In genomic region chr12:101698782-101699347, GRCh38 we compare ENCODE assay signal across 8 cellular contexts. TPM values are rescaled to one million over a fixed set of nuclear protein-coding genes. Genes with fewer than 3 reads are reported as not detected.
A peak's percentile ranks its signal among the peaks of the same experiment; 100 is the strongest.
DNase-seq lines count a peak whose midpoint lies in the region; ATAC-seq, FAIRE-seq and TF ChIP-seq lines count a peak whose summit lies in the region.

No MANE protein-coding gene starts in this region.

- intact Hi-C loops in ascending aorta (cut with DNase I): loop anchor here (5.0 kb wide), 4 partner anchors 82 to 1432 kb away; partner anchors contain the start of genes ARL1, DEPDC4, DRAM1 and SCYL2

- H3K27me3 Mint-ChIP-seq in CD4-positive, CD25-positive, alpha-beta regulatory T cell: peaks cover 32% of the 10 kb centered on the region
- no peaks in the 10 kb centered on the region for H3K27me3 Mint-ChIP-seq in stimulated activated naive CD8-positive, alpha-beta T cell treated with anti-CD3 and anti-CD28 coated beads, Interleukin-15, amount 100 ng/mL, for 72 hours

- TF ChIP-seq CTCF in ascending aorta (IDR thresholded peaks at IDR 0.05): no peak

- peak overlapping the region; percentile 77 for H3K4me3 ChIP-seq in CD4-positive, CD25-positive, alpha-beta regulatory T cell (ENCODE audit: low read depth, low read length)
- peak overlapping the region; percentile 92 to 99 for H3K4me3 ChIP-seq in ascending aorta

- ATAC-seq in CD4-positive, CD25-positive, alpha-beta regulatory T cell (ENCODE audit: low read depth in 2 of 2): no peak
- no peak for ATAC-seq in stimulated activated naive CD8-positive, alpha-beta T cell treated with anti-CD3 and anti-CD28 coated beads, Interleukin-15, amount 100 ng/mL, for 72 hours

- H3K4me1 ChIP-seq in CD4-positive, CD25-positive, alpha-beta regulatory T cell (ENCODE audit: control insufficient read depth, insufficient read depth, low read length, poor library complexity, severe bottlenecking): peaks cover 5% of the 10 kb centered on the region
- H3K4me1 ChIP-seq in ascending aorta: peaks cover 6 to 18% of the 10 kb centered on the region in 2 donors

- H3K27ac Mint-ChIP-seq in CD4-positive, CD25-positive, alpha-beta regulatory T cell: peak overlapping the region; percentile 76 to 88 (median 88)
- peak overlapping the region; percentile 86 to 93 for H3K27ac Mint-ChIP-seq in stimulated activated naive CD8-positive, alpha-beta T cell treated with anti-CD3 and anti-CD28 coated beads, Interleukin-15, amount 100 ng/mL, for 72 hours

- H3K27ac ChIP-seq in CD4-positive, CD25-positive, alpha-beta regulatory T cell (ENCODE audit: insufficient read depth, low read length, poor library complexity, severe bottlenecking): no peak overlapping the region
- H3K27ac ChIP-seq in ascending aorta: peak overlapping the region; percentile 77 to 98

- no peaks in the 10 kb centered on the region for H3K27me3 ChIP-seq in CD4-positive, CD25-positive, alpha-beta regulatory T cell (ENCODE audit: control insufficient read depth, insufficient read depth, low read length)
- no peaks in the 10 kb centered on the region for H3K27me3 ChIP-seq in ascending aorta

- H3K4me3 Mint-ChIP-seq in CD4-positive, CD25-positive, alpha-beta regulatory T cell: peak overlapping the region; percentile 88 to 94 (median 92)
- H3K4me3 Mint-ChIP-seq in stimulated activated naive CD8-positive, alpha-beta T cell treated with anti-CD3 and anti-CD28 coated beads, Interleukin-15, amount 100 ng/mL, for 72 hours: peak overlapping the region; percentile 89 to 94

- DNase-seq in CD4-positive, CD25-positive, alpha-beta regulatory T cell: peak in 2 of 3 donors; percentile 9 to 13
- DNase-seq in HuH-7 (ENCODE audit: low spot score) (peak; percentile 23), ascending aorta (ENCODE audit: low spot score in 2 of 2) (no peak), inferior parietal cortex (ENCODE audit: extremely low spot score) (peak; percentile 54), GM19239 (ENCODE audit: insufficient read length, low spot score) (no peak), HPDE6-E6E7 (ENCODE audit: extremely low spot score) (no peak), ureter (ENCODE audit: low spot score) (no peak)
- DNase-seq in stimulated activated naive CD8-positive, alpha-beta T cell treated with anti-CD3 and anti-CD28 coated beads, Interleukin-15, amount 100 ng/mL, for 72 hours: peak in 1 of 2 donors; percentile 14

- no peak for FAIRE-seq in GM19239 (lab: Jason Lieb, UNC)

- no peaks in the 10 kb centered on the region for H3K9me3 Mint-ChIP-seq in CD4-positive, CD25-positive, alpha-beta regulatory T cell
- no peaks in the 10 kb centered on the region for H3K9me3 Mint-ChIP-seq in stimulated activated naive CD8-positive, alpha-beta T cell treated with anti-CD3 and anti-CD28 coated beads, Interleukin-15, amount 100 ng/mL, for 72 hours

- no peaks in the 10 kb centered on the region for H3K36me3 ChIP-seq in CD4-positive, CD25-positive, alpha-beta regulatory T cell (ENCODE audit: control insufficient read depth, insufficient read depth, low read length)
- H3K36me3 ChIP-seq in ascending aorta: no peaks in the 10 kb centered on the region

- H3K4me1 Mint-ChIP-seq in CD4-positive, CD25-positive, alpha-beta regulatory T cell: peaks cover 0 to 63% (median 25%) of the 10 kb centered on the region in 4 donors
- H3K4me1 Mint-ChIP-seq in stimulated activated naive CD8-positive, alpha-beta T cell treated with anti-CD3 and anti-CD28 coated beads, Interleukin-15, amount 100 ng/mL, for 72 hours: peaks cover 54% of the 10 kb centered on the region

- H3K9me3 ChIP-seq in CD4-positive, CD25-positive, alpha-beta regulatory T cell (ENCODE audit: control insufficient read depth in 2 of 2, low read length in 2 of 2): no peaks in the 10 kb centered on the region
- H3K9me3 ChIP-seq in ascending aorta: no peaks in the 10 kb centered on the region

- no peaks in the 10 kb centered on the region for H3K36me3 Mint-ChIP-seq in CD4-positive, CD25-positive, alpha-beta regulatory T cell

RNA-seq across cellular contexts. Expression of gene CHPT1, which starts 1.4 kb away (rescaled TPM):
- total RNA-seq in CD4-positive, CD25-positive, alpha-beta regulatory T cell: 9.1 TPM
- 10 to 100 TPM in 3 of 4 donors, 1 to 10 TPM in 1; 2.8 to 15.3 (median 12.1) TPM for polyA plus RNA-seq in CD4-positive, CD25-positive, alpha-beta regulatory T cell
- total RNA-seq in ascending aorta (56.6 TPM), ureter (49.9 TPM)

RNA-seq across cellular contexts. Expression of gene SYCP3, which starts 40.4 kb away (rescaled TPM):
- 0.27 TPM for total RNA-seq in CD4-positive, CD25-positive, alpha-beta regulatory T cell
- under 1 TPM in 2 of 4 donors, not detected in 2; 0.03 to 0.23 TPM for polyA plus RNA-seq in CD4-positive, CD25-positive, alpha-beta regulatory T cell
- total RNA-seq in ascending aorta: not detected
- total RNA-seq in ureter: not detected

Comparison
In these comparisons a context has a peak if more than half of its experiments do, and no peak if none do; other contexts are left out.
1. DNase-seq: peak in CD4-positive, CD25-positive, alpha-beta regulatory T cell (2 of 3), HuH-7 (single experiment) and inferior parietal cortex (single experiment); none in ascending aorta (0 of 2), GM19239 (single experiment), HPDE6-E6E7 (single experiment) and ureter (single experiment).